25 cellular contexts compared by ENCODE assay signal in the genomic region with DNA sequence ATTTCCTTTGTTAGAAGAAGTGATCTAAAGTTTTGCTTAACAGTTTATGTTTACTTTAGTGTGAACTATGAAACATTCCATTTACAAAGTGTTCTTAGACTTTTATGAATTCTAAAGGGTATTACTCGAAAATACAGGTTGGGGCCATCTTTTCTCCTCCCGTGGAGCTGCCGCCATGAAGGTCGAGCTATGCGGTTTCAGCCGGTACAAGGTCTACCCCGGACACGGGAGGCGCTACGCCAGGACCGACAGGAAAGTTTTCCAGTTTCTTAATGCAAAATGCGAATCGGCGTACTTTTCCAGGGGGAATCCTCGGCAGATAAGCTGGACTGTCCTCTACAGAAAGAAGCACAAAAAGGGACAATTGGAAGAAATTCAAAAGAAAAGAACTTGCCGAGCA. TPM values are rescaled to one million over a fixed set of nuclear protein-coding genes. Genes with fewer than 3 reads are reported as not detected.
DNase-seq lines count a peak whose midpoint lies in the region; ATAC-seq and TF ChIP-seq lines count a peak whose summit lies in the region.
"Had no signal": no experiment of that assay in that cellular context is flagged by ENCODE, and none has a peak within 500 bp of the region (broad histone marks: within the 10 kb centered on the region; RNA-seq: fewer than 3 reads in every experiment).

No MANE protein-coding gene starts in this region.

- H4K8ac ChIP-seq in neuronal stem cell (ENCODE audit: low read depth, low read length), result no peak overlapping the region

- H2BK120ac ChIP-seq in neuronal stem cell (ENCODE audit: low read depth, low read length), result no peak overlapping the region

- H3K9me3 Mint-ChIP-seq in WTC11, result no peaks in the 10 kb centered on the region
- no peaks in the 10 kb centered on the region for H3K9me3 Mint-ChIP-seq in CD4-positive, alpha-beta memory T cell
- H3K9me3 Mint-ChIP-seq: CD4-positive, alpha-beta T cell; H9; HFFc6 had no signal

- H3K9me3 ChIP-seq in HEK293 (ENCODE audit: control insufficient read depth, insufficient read depth, low read depth, low read length) (no peaks in the 10 kb centered on the region), neuronal stem cell (replicated peaks in 1 of 2; ENCODE audit: control insufficient read depth in 2 of 2, insufficient read depth in 1 of 2, low read depth in 1 of 2, low read length in 2 of 2) (peaks cover 0 to 2% of the 10 kb centered on the region in 2 donors)
- H3K9me3 ChIP-seq in CD4-positive, alpha-beta memory T cell (ENCODE audit: control insufficient read depth in 1 of 2, low read length in 2 of 2), result no peaks in the 10 kb centered on the region
- H3K9me3 ChIP-seq: A549, BE2C had no signal

- no CpG with 5 or more reads among the region's 16 CpGs for WGBS in neuronal stem cell (ENCODE audit: extremely low coverage in 2 of 2, insufficient read length in 2 of 2, insufficient replicate concordance in 1 of 2), 2 donors

- H3K4me2 ChIP-seq in neuronal stem cell (ENCODE audit: insufficient read depth, low read length, poor library complexity, severe bottlenecking), result no peak overlapping the region
- H3K4me2 ChIP-seq: BLaER1 treated with 17β-estradiol and CSF1 and Interleukin-3, amounts not matched to agents 10 nM and 100 nM had no signal

- H3K4me3 Mint-ChIP-seq in WTC11, result no peak overlapping the region
- H3K4me3 Mint-ChIP-seq in CD4-positive, alpha-beta memory T cell, result peak overlapping the region in 1 of 8 donors; percentile 8
- H3K4me3 Mint-ChIP-seq: CD14-positive monocyte; CD4-positive, alpha-beta T cell; H9; HFFc6 had no signal

- H3K36me3 ChIP-seq in HEK293 (ENCODE audit: control insufficient read depth in 2 of 2, insufficient read depth in 1 of 2, low read length in 2 of 2) (no peaks in the 10 kb centered on the region), neuronal stem cell (replicated peaks in 1 of 2; ENCODE audit: control insufficient read depth in 2 of 2, insufficient read depth in 2 of 2, low read length in 2 of 2) (no peaks in the 10 kb centered on the region)
- no peaks in the 10 kb centered on the region for H3K36me3 ChIP-seq in CD4-positive, alpha-beta memory T cell (ENCODE audit: insufficient read depth, low read length)
- H3K36me3 ChIP-seq: BE2C had no signal

- no peak overlapping the region for H2BK5ac ChIP-seq in neuronal stem cell (ENCODE audit: low read length)

- no peak overlapping the region for H3K4ac ChIP-seq in neuronal stem cell (ENCODE audit: low read length)

- H3K4me1 ChIP-seq in HEK293 (ENCODE audit: control insufficient read depth, insufficient read depth, low read length), result peaks cover 9% of the 10 kb centered on the region; the same call in 1 of the 2 replicates
- H3K4me1 ChIP-seq in neuronal stem cell (ENCODE audit: control insufficient read depth in 2 of 2, insufficient read depth in 1 of 2, low read depth in 1 of 2, low read length in 2 of 2), result peaks cover 7 to 8% of the 10 kb centered on the region in 2 donors
- peaks cover 32% of the 10 kb centered on the region for H3K4me1 ChIP-seq in CD4-positive, alpha-beta memory T cell (ENCODE audit: insufficient read depth, low read length)
- H3K4me1 ChIP-seq: A549; BLaER1 treated with 17β-estradiol and CSF1 and Interleukin-3, amounts not matched to agents 10 nM and 100 nM had no signal

- H3K36me3 Mint-ChIP-seq in WTC11, result no peaks in the 10 kb centered on the region
- peaks cover 28 to 39% of the 10 kb centered on the region in 2 donors for H3K36me3 Mint-ChIP-seq in CD4-positive, alpha-beta memory T cell

- H2AK5ac ChIP-seq in neuronal stem cell (ENCODE audit: low read depth, low read length), result no peak overlapping the region

- H3K27ac Mint-ChIP-seq in WTC11, result peak overlapping the region; percentile 57; the same call in 1 of the 2 replicates
- no peak overlapping the region for H3K27ac Mint-ChIP-seq in CD4-positive, alpha-beta memory T cell
- H3K27ac Mint-ChIP-seq: CD14-positive monocyte; CD4-positive, alpha-beta T cell; HFFc6 had no signal

- no peak for TF ChIP-seq CTCF in HEK293 (tag by site-specific recombination; IDR thresholded peaks at IDR 0.05)
- TF ChIP-seq CTCF in WTC11 (IDR thresholded peaks at IDR 0.05), result no peak

- no peak overlapping the region for H3K4me3 ChIP-seq in HEK293 (ENCODE audit: low read depth, low read length)
- no peak overlapping the region for H3K4me3 ChIP-seq in neuronal stem cell (ENCODE audit: low read length in 2 of 2)
- H3K4me3 ChIP-seq in CD4-positive, alpha-beta memory T cell (ENCODE audit: low read length in 2 of 2), result no peak overlapping the region
- H3K4me3 ChIP-seq: A549; BLaER1 treated with 17β-estradiol and CSF1 and Interleukin-3, amounts not matched to agents 10 nM and 100 nM; GM23248 had no signal

- no peak overlapping the region for H2BK15ac ChIP-seq in neuronal stem cell (ENCODE audit: low read length)

- peaks cover 0 to 44% (median 0%) of the 10 kb centered on the region in 3 experiments for H3K27me3 ChIP-seq in neuronal stem cell (ENCODE audit: control insufficient read depth in 3 of 3, insufficient read depth in 3 of 3, low read depth in 1 of 3, low read length in 3 of 3)
- H3K27me3 ChIP-seq in CD4-positive, alpha-beta memory T cell (ENCODE audit: insufficient read depth, low read length), result no peaks in the 10 kb centered on the region
- H3K27me3 ChIP-seq: BE2C; BLaER1 treated with 17β-estradiol and CSF1 and Interleukin-3, amounts not matched to agents 10 nM and 100 nM had no signal

- no peak for DNase-seq in WTC11 (ENCODE audit: low spot score)
- DNase-seq in epithelial cell of prostate (ENCODE audit: low read depth, low spot score), result no peak
- DNase-seq in neuronal stem cell (ENCODE audit: low spot score), result no peak
- no peak for DNase-seq in CD4-positive, alpha-beta memory T cell
- DNase-seq: 8988T; ACHN; AML-193; BE2C; Calu3; CD4-positive, alpha-beta T cell; COR-L47; DMS53; DMS79 treated with DMSO at 0.1 percent for 48 hours; GF-D8; GM23248; H9; HFFc6 had no signal

- H3K18ac ChIP-seq in neuronal stem cell (ENCODE audit: low read length), result peak overlapping the region; percentile 60

- H3K9ac ChIP-seq in neuronal stem cell (ENCODE audit: low read depth, low read length, poor library complexity), result no peak overlapping the region
- H3K9ac ChIP-seq: BLaER1 treated with 17β-estradiol and CSF1 and Interleukin-3, amounts not matched to agents 10 nM and 100 nM; GM23248 had no signal

- no peak; the same call in 1 of the 2 replicates for ATAC-seq in WTC11
- ATAC-seq in HG02678 (IDR thresholded peaks at IDR 0.05; ENCODE audit: unreplicated experiment), result no peak
- ATAC-seq in GM18873 (IDR thresholded peaks at IDR 0.05; ENCODE audit: low FRiP score, unreplicated experiment), result no peak
- ATAC-seq: A549, HCT116 had no signal

- no peaks in the 10 kb centered on the region for H3K27me3 Mint-ChIP-seq in WTC11 (ENCODE audit: low read depth)
- no peaks in the 10 kb centered on the region for H3K27me3 Mint-ChIP-seq in CD4-positive, alpha-beta memory T cell
- H3K27me3 Mint-ChIP-seq: CD4-positive, alpha-beta T cell had no signal

- H2AFZ ChIP-seq in neuronal stem cell (ENCODE audit: low read length), result no peak overlapping the region
- H2AFZ ChIP-seq: GM23248 had no signal

- no peak overlapping the region for H3K27ac ChIP-seq in HEK293 (ENCODE audit: extremely low read depth, low read depth, low read length)
- H3K27ac ChIP-seq in epithelial cell of prostate, result peak overlapping the region; percentile 89
- peak overlapping the region; percentile 61 for H3K27ac ChIP-seq in neuronal stem cell (replicated peaks; ENCODE audit: low read length)
- H3K27ac ChIP-seq in CD4-positive, alpha-beta memory T cell (ENCODE audit: low read depth, low read length), result no peak overlapping the region
- H3K27ac ChIP-seq: BLaER1 treated with 17β-estradiol and CSF1 and Interleukin-3, amounts not matched to agents 10 nM and 100 nM had no signal

- POLR2A ChIA-PET in HEK293 (lab: Yijun Ruan, JAX), result no interaction called here
- POLR2A ChIA-PET in WTC11 (lab: Charles Lee), result interaction anchor here (0.6 kb wide), 1 partner anchor 930 kb away, joined by 7 read pairs; no protein-coding TSS in a partner anchor
- POLR2A ChIA-PET in CD4-positive, alpha-beta memory T cell (lab: Charles Lee; ENCODE audit: partially characterized antibody), result no interaction called here

- no peak overlapping the region for H4K91ac ChIP-seq in neuronal stem cell (ENCODE audit: low read depth, low read length, poor library complexity)

- H3K79me1 ChIP-seq in neuronal stem cell (ENCODE audit: low read depth, low read length), result no peaks in the 10 kb centered on the region

- H2BK12ac ChIP-seq in neuronal stem cell (ENCODE audit: low read length), result no peak overlapping the region

- peaks cover 26% of the 10 kb centered on the region for H3K4me1 Mint-ChIP-seq in WTC11
- H3K4me1 Mint-ChIP-seq in CD4-positive, alpha-beta memory T cell, result peaks cover 46 to 71% (median 56%) of the 10 kb centered on the region in 4 donors

- intact Hi-C loops in CD4-positive, alpha-beta memory T cell (cut with micrococcal nuclease), result no loop called here

- CTCF ChIA-PET in HEK293 (lab: Yijun Ruan, JAX), result interaction anchor here (0.7 kb wide), 1 partner anchor 134 kb away, joined by 3 read pairs; no protein-coding TSS in a partner anchor
- CTCF ChIA-PET in WTC11 (lab: Charles Lee), result no interaction called here
- CTCF ChIA-PET in CD4-positive, alpha-beta memory T cell (lab: Charles Lee; ENCODE audit: partially characterized antibody), result no interaction called here

- no peak overlapping the region for H3K23ac ChIP-seq in neuronal stem cell (ENCODE audit: low read depth, low read length, poor library complexity)

- no peak overlapping the region for H3K14ac ChIP-seq in neuronal stem cell (ENCODE audit: low read length)

TF ChIP-seq in HEK293, 187 proteins besides CTCF, POLR2A, EP300 and RAD21:
- 0 out of 2 replicates have a peak, but pooled peaks have one; percentile 39 for TF ChIP-seq ZNF202 (tag by site-specific recombination; IDR thresholded peaks at IDR 0.05; ENCODE audit: borderline replicate concordance)
- no peak for TF ChIP-seq ZNF416 (tag by site-specific recombination; IDR thresholded peaks at IDR 0.05)

TF ChIP-seq in WTC11, 78 proteins besides CTCF, POLR2A, EP300 and RAD21 (continues in another document):
- TF ChIP-seq OVOL2 (CRISPR knock-in tag; IDR thresholded peaks at IDR 0.05; ENCODE audit: borderline replicate concordance) (no peak), CBFB (CRISPR knock-in tag; IDR thresholded peaks at IDR 0.05; ENCODE audit: low read depth) (no peak)
- TF ChIP-seq, protein P1, sequence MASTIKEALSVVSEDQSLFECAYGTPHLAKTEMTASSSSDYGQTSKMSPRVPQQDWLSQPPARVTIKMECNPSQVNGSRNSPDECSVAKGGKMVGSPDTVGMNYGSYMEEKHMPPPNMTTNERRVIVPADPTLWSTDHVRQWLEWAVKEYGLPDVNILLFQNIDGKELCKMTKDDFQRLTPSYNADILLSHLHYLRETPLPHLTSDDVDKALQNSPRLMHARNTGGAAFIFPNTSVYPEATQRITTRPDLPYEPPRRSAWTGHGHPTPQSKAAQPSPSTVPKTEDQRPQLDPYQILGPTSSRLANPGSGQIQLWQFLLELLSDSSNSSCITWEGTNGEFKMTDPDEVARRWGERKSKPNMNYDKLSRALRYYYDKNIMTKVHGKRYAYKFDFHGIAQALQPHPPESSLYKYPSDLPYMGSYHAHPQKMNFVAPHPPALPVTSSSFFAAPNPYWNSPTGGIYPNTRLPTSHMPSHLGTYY (CRISPR knock-in tag; IDR thresholded peaks at IDR 0.05), result no peak

RNA-seq across cellular contexts. Expression of a gene that starts 39.8 kb away (rescaled TPM):
- 2.8 to 4.3 TPM (median 3.3 TPM) in 3 replicates for total RNA-seq in WTC11 (2021)
- 4.9 TPM for polyA plus RNA-seq in neuronal stem cell (2013, experiment 1 of 2)
- polyA plus RNA-seq in neuronal stem cell (2013, experiment 2 of 2), result 5.2 TPM
- total RNA-seq in CD4-positive, alpha-beta memory T cell, result 10 to 100 TPM; 25.5 to 26.3 TPM
- 10 to 100 TPM; 12.5 to 19.4 TPM for polyA plus RNA-seq in CD4-positive, alpha-beta memory T cell
- total RNA-seq: G401 had no signal

Comparison
In these comparisons a context has a peak if more than half of its experiments do, and no peak if none do; other contexts are left out.
1. H3K27ac ChIP-seq: peak in epithelial cell of prostate (single experiment) and neuronal stem cell (single experiment); none in HEK293 (single experiment) and CD4-positive, alpha-beta memory T cell (single experiment).